In genomic region chr4:70722199-70722791, GRCh38 we compare ENCODE assay signal across 8 cellular contexts. TPM values are rescaled to one million over a fixed set of nuclear protein-coding genes. Genes with fewer than 3 reads are reported as not detected.
A peak's percentile ranks its signal among the peaks of the same experiment; 100 is the strongest.
DNase-seq lines count a peak whose midpoint lies in the region; ATAC-seq and TF ChIP-seq lines count a peak whose summit lies in the region.

No MANE protein-coding gene starts in this region.

- H3K4me3 Mint-ChIP-seq in MCF 10A (ENCODE audit: unreplicated experiment) = no peak overlapping the region
- H3K4me3 Mint-ChIP-seq in activated CD8-positive, alpha-beta T cell treated with anti-CD3 and anti-CD28 coated beads, Interleukin-2, amount 10 ng/mL, durations not matched to agents 7 days and 5 days = peak overlapping the region; percentile 18

- no peaks in the 10 kb centered on the region for H3K27me3 ChIP-seq in breast epithelium

- H3K9me3 ChIP-seq in breast epithelium = no peaks in the 10 kb centered on the region

- DNase-seq in breast epithelium (ENCODE audit: low spot score in 2 of 2) = no peak
- no peak for DNase-seq in MCF 10A (ENCODE audit: unreplicated experiment)
- peak; percentile 49 for DNase-seq in activated CD8-positive, alpha-beta T cell treated with anti-CD3 and anti-CD28 coated beads, Interleukin-2, amount 10 ng/mL, durations not matched to agents 7 days and 5 days
- DNase-seq in fibroblast of the aortic adventitia (ENCODE audit: low read depth) = peak; percentile 68
- DNase-seq in putamen (ENCODE audit: low spot score) = peak; percentile 48
- no peak for DNase-seq in GF-D8 (lab: John Stamatoyannopoulos, UW)
- no peak for DNase-seq in NOMO-1 treated with DMSO at 0.1 percent for 48 hours (lab: John Stamatoyannopoulos, UW; ENCODE audit: unreplicated experiment)

- POLR2A ChIA-PET in MCF 10A (lab: Yijun Ruan, JAX) = interaction anchor here (0.6 to 3.8 kb wide), 4 partner anchors 10 to 142 kb away, joined by 4 to 25 read pairs (median 10); no protein-coding TSS in a partner anchor
- POLR2A ChIA-PET in activated CD8-positive, alpha-beta T cell treated with anti-CD3 and anti-CD28 coated beads, Interleukin-2, amount 10 ng/mL, durations not matched to agents 7 days and 5 days (lab: Charles Lee) = interaction anchor here (1.0 to 1.8 kb wide), 4 partner anchors 12 to 117 kb away, joined by 4 to 6 read pairs (median 4); partner anchors contain the start of gene GRSF1

- H3K4me3 ChIP-seq in breast epithelium (peak overlapping the region; percentile 44 to 59 (median 47)), fibroblast of the aortic adventitia (ENCODE audit: low read depth, low read length) (peak overlapping the region; percentile 93)

- H3K27me3 Mint-ChIP-seq in MCF 10A (ENCODE audit: insufficient read depth, unreplicated experiment) = no peaks in the 10 kb centered on the region
- H3K27me3 Mint-ChIP-seq in activated CD8-positive, alpha-beta T cell treated with anti-CD3 and anti-CD28 coated beads, Interleukin-2, amount 10 ng/mL, durations not matched to agents 7 days and 5 days (ENCODE audit: low read depth) = no peaks in the 10 kb centered on the region

- BruUV-seq in MCF 10A (replicated peaks; lab: Mats Ljungman, UMichigan) = no TSS peak

- H3K4me1 Mint-ChIP-seq in MCF 10A (ENCODE audit: insufficient read depth, unreplicated experiment) = no peaks in the 10 kb centered on the region
- peaks cover 20% of the 10 kb centered on the region for H3K4me1 Mint-ChIP-seq in activated CD8-positive, alpha-beta T cell treated with anti-CD3 and anti-CD28 coated beads, Interleukin-2, amount 10 ng/mL, durations not matched to agents 7 days and 5 days (ENCODE audit: low read depth)

- H3K27ac ChIP-seq in breast epithelium = peak overlapping the region; percentile 35 to 40

- TF ChIP-seq POLR2A in breast epithelium (IDR thresholded peaks at IDR 0.05) = no peak

- ATAC-seq in activated CD8-positive, alpha-beta T cell treated with anti-CD3 and anti-CD28 coated beads, Interleukin-2, amount 10 ng/mL, durations not matched to agents 7 days and 5 days = peak; percentile 70
- ATAC-seq in HG02610 (IDR thresholded peaks at IDR 0.05; ENCODE audit: unreplicated experiment) = no peak

- CTCF ChIA-PET in MCF 10A (lab: Yijun Ruan, JAX) = interaction anchor here (0.6 to 2.1 kb wide), 6 partner anchors 9 to 179 kb away, joined by 3 to 9 read pairs (median 4); no protein-coding TSS in a partner anchor
- CTCF ChIA-PET in activated CD8-positive, alpha-beta T cell treated with anti-CD3 and anti-CD28 coated beads, Interleukin-2, amount 10 ng/mL, durations not matched to agents 7 days and 5 days (lab: Charles Lee) = interaction anchor here (1.0 to 4.7 kb wide), 9 partner anchors 12 to 272 kb away, joined by 3 to 35 read pairs (median 7); partner anchors contain the start of gene DCK

- intact Hi-C loops in breast epithelium (cut with DNase I; ENCODE audit: low total_unique reads) (no loop called here), MCF 10A (cut with micrococcal nuclease) (no loop called here)

- no peak overlapping the region for H3K27ac Mint-ChIP-seq in MCF 10A (ENCODE audit: low read depth, unreplicated experiment)
- peak overlapping the region; percentile 60 for H3K27ac Mint-ChIP-seq in activated CD8-positive, alpha-beta T cell treated with anti-CD3 and anti-CD28 coated beads, Interleukin-2, amount 10 ng/mL, durations not matched to agents 7 days and 5 days

- TF ChIP-seq CTCF in breast epithelium (IDR thresholded peaks at IDR 0.05) (no peak), MCF 10A (IDR thresholded peaks at IDR 0.05; ENCODE audit: unreplicated experiment) (no peak), fibroblast of the aortic adventitia (IDR thresholded peaks at IDR 0.05; ENCODE audit: insufficient read depth, low read length) (no peak)

- H3K9me3 Mint-ChIP-seq in MCF 10A (ENCODE audit: unreplicated experiment) = no peaks in the 10 kb centered on the region
- H3K9me3 Mint-ChIP-seq in activated CD8-positive, alpha-beta T cell treated with anti-CD3 and anti-CD28 coated beads, Interleukin-2, amount 10 ng/mL, durations not matched to agents 7 days and 5 days (ENCODE audit: insufficient read depth) = no peaks in the 10 kb centered on the region

- no peaks in the 10 kb centered on the region for H3K4me1 ChIP-seq in breast epithelium

- H3K36me3 ChIP-seq in breast epithelium = no peaks in the 10 kb centered on the region

- H3K36me3 Mint-ChIP-seq in MCF 10A (ENCODE audit: insufficient read depth, unreplicated experiment) = peaks cover 17% of the 10 kb centered on the region
- H3K36me3 Mint-ChIP-seq in activated CD8-positive, alpha-beta T cell treated with anti-CD3 and anti-CD28 coated beads, Interleukin-2, amount 10 ng/mL, durations not matched to agents 7 days and 5 days (ENCODE audit: low read depth) = no peaks in the 10 kb centered on the region

RNA-seq across cellular contexts. Expression of gene RUFY3, which starts 0.5 kb away (rescaled TPM):
- total RNA-seq in breast epithelium (10 to 100 TPM; 60.0 to 95.9 (median 83.6) TPM), MCF 10A (2022) (42.7 and 48.7 TPM in 2 replicates), fibroblast of the aortic adventitia (ENCODE audit: low replicate concordance) (64.8 and 116 TPM in 2 replicates)
- total RNA-seq in activated CD8-positive, alpha-beta T cell treated with anti-CD3 and anti-CD28 coated beads, Interleukin-2, amount 10 ng/mL, durations not matched to agents 7 days and 5 days = 10 to 100 TPM; 35.1 to 43.2 TPM

RNA-seq across cellular contexts. Expression of gene UTP3, which starts 34.0 kb away (rescaled TPM):
- 10 to 100 TPM; 18.9 to 22.0 (median 19.3) TPM for total RNA-seq in breast epithelium
- 45.4 and 47.5 TPM in 2 replicates for total RNA-seq in MCF 10A (2022)
- 10 to 100 TPM; 38.7 to 39.2 TPM for total RNA-seq in activated CD8-positive, alpha-beta T cell treated with anti-CD3 and anti-CD28 coated beads, Interleukin-2, amount 10 ng/mL, durations not matched to agents 7 days and 5 days
- total RNA-seq in fibroblast of the aortic adventitia (ENCODE audit: low replicate concordance) = 22.5 and 30.6 TPM in 2 replicates

RNA-seq across cellular contexts. Expression of gene JCHAIN, which starts 56.0 kb away (rescaled TPM):
- total RNA-seq in breast epithelium (100 to 1,000 TPM in 2 of 3 donors, 10 to 100 TPM in 1; 10.1 to 700 (median 337) TPM), MCF 10A (2022) (not detected in 2 replicates), fibroblast of the aortic adventitia (ENCODE audit: low replicate concordance) (0.99 and 18.2 TPM in 2 replicates)
- not detected for total RNA-seq in activated CD8-positive, alpha-beta T cell treated with anti-CD3 and anti-CD28 coated beads, Interleukin-2, amount 10 ng/mL, durations not matched to agents 7 days and 5 days

Comparison
In these comparisons a context has a peak if more than half of its experiments do, and no peak if none do; other contexts are left out.
1. DNase-seq: peak in activated CD8-positive, alpha-beta T cell treated with anti-CD3 and anti-CD28 coated beads, Interleukin-2, amount 10 ng/mL, durations not matched to agents 7 days and 5 days (single experiment), fibroblast of the aortic adventitia (single experiment) and putamen (single experiment); none in breast epithelium (0 of 2), MCF 10A (single experiment), GF-D8 (single experiment) and NOMO-1 treated with DMSO at 0.1 percent for 48 hours (single experiment).